22 cellular contexts compared by ENCODE assay signal in genomic region chr11:94132823-94133408, GRCh38. TPM values are rescaled to one million over a fixed set of nuclear protein-coding genes. Genes with fewer than 3 reads are reported as not detected.
DNase-seq lines count a peak whose midpoint lies in the region; ATAC-seq and TF ChIP-seq lines count a peak whose summit lies in the region.
"Had no signal": no experiment of that assay in that cellular context is flagged by ENCODE, and none has a peak within 500 bp of the region (broad histone marks: within the 10 kb centered on the region; RNA-seq: fewer than 3 reads in every experiment).

No MANE protein-coding gene starts in this region.

- peak overlapping the region; percentile 96 for H3K27ac ChIP-seq in left ventricle myocardium inferior (replicated peaks)
- H3K27ac ChIP-seq in ascending aorta, result peak overlapping the region; percentile 90 to 96
- no peak overlapping the region for H3K27ac ChIP-seq in mesenchymal stem cell (ENCODE audit: low read length, poor library complexity, severe bottlenecking)
- peak overlapping the region in 3 of 4 donors; percentile 14 to 98 (median 97) for H3K27ac ChIP-seq in tibial nerve
- H3K27ac ChIP-seq: A549, body of pancreas, parathyroid adenoma, SJCRH30 had no signal

- intact Hi-C loops in left ventricle myocardium inferior (cut with micrococcal nuclease) (no loop called here), Right ventricle myocardium inferior (cut with DNase I) (no loop called here), ascending aorta (cut with DNase I) (loop anchor here (5.0 kb wide), 2 partner anchors 359 to 414 kb away; partner anchors contain the start of genes ANKRD49 and MRE11)

- TF ChIP-seq EP300 in tibial nerve (IDR thresholded peaks at IDR 0.05), result no peak

- POLR2A ChIA-PET in GM10248 (lab: Yijun Ruan, JAX), result no interaction called here

- TF ChIP-seq CTCF in left ventricle myocardium inferior (IDR thresholded peaks at IDR 0.05; ENCODE audit: borderline replicate concordance), result no peak
- no peak for TF ChIP-seq CTCF in ascending aorta (IDR thresholded peaks at IDR 0.05)
- TF ChIP-seq CTCF in tibial nerve (IDR thresholded peaks at IDR 0.05), result no peak
- TF ChIP-seq CTCF in GM10248 (IDR thresholded peaks at IDR 0.05; ENCODE audit: control extremely low read depth, extremely low read depth, low read depth, missing control alignments), result no peak

- peaks cover 89% of the 10 kb centered on the region for H3K4me1 ChIP-seq in left ventricle myocardium inferior
- peaks cover 6 to 52% of the 10 kb centered on the region in 2 donors for H3K4me1 ChIP-seq in ascending aorta
- peaks cover 32% of the 10 kb centered on the region for H3K4me1 ChIP-seq in mesenchymal stem cell (ENCODE audit: control insufficient read depth, insufficient read depth, low read depth, low read length)
- peaks cover 0 to 71% (median 34%) of the 10 kb centered on the region in 4 donors for H3K4me1 ChIP-seq in tibial nerve
- H3K4me1 ChIP-seq: colonic mucosa had no signal

- H3K9me3 ChIP-seq in left ventricle myocardium inferior (replicated peaks) (no peaks in the 10 kb centered on the region), ascending aorta (no peaks in the 10 kb centered on the region), mesenchymal stem cell (ENCODE audit: control insufficient read depth, low read length) (no peaks in the 10 kb centered on the region), tibial nerve (no peaks in the 10 kb centered on the region)
- H3K9me3 ChIP-seq: A549, body of pancreas, colonic mucosa, SJCRH30 had no signal

- H2AK5ac ChIP-seq in mesenchymal stem cell (ENCODE audit: low read length, severe bottlenecking), result peak overlapping the region; percentile 12

- H3K18ac ChIP-seq in mesenchymal stem cell (ENCODE audit: low read depth in 1 of 2, low read length in 2 of 2), result peak overlapping the region in 1 of 2 experiments; percentile 63

- H3K4me3 ChIP-seq in left ventricle myocardium inferior (no peak overlapping the region), ascending aorta (no peak overlapping the region), mesenchymal stem cell (ENCODE audit: insufficient read depth in 1 of 2, low read depth in 1 of 2, low read length in 2 of 2) (peak overlapping the region in 1 of 2 experiments; percentile 29), tibial nerve (no peak overlapping the region)
- H3K4me3 ChIP-seq: A549, body of pancreas, colonic mucosa, SJCRH30, skin epidermis had no signal

- no peaks in the 10 kb centered on the region for H3K36me3 ChIP-seq in left ventricle myocardium inferior
- H3K36me3 ChIP-seq in ascending aorta, result no peaks in the 10 kb centered on the region
- H3K36me3 ChIP-seq in mesenchymal stem cell (ENCODE audit: control insufficient read depth in 1 of 2, insufficient read depth in 2 of 2, low read depth in 1 of 2, low read length in 2 of 2), result no peaks in the 10 kb centered on the region
- H3K36me3 ChIP-seq in tibial nerve, result no peaks in the 10 kb centered on the region
- H3K36me3 ChIP-seq: colonic mucosa, SJCRH30 had no signal

- H2BK120ac ChIP-seq in mesenchymal stem cell (ENCODE audit: low read depth, low read length), result peak overlapping the region; percentile 71

- H3K27me3 ChIP-seq in left ventricle myocardium inferior (ENCODE audit: low read depth) (no peaks in the 10 kb centered on the region), ascending aorta (no peaks in the 10 kb centered on the region), mesenchymal stem cell (ENCODE audit: control insufficient read depth in 1 of 2, insufficient read depth in 1 of 2, low read length in 2 of 2) (no peaks in the 10 kb centered on the region), tibial nerve (no peaks in the 10 kb centered on the region)
- H3K27me3 ChIP-seq: body of pancreas, colonic mucosa, SJCRH30 had no signal

- H3K23ac ChIP-seq in mesenchymal stem cell (ENCODE audit: low read length in 2 of 2), result no peak overlapping the region

- WGBS in mesenchymal stem cell, result 96% methylated on average over 3 of the region's 4 CpGs
- WGBS in tibial nerve, 2 donors, result 89 to 95% methylated on average over 4 of the region's 4 CpGs

- H3K4me2 ChIP-seq in mesenchymal stem cell (ENCODE audit: low read length, poor library complexity, severe bottlenecking), result no peak overlapping the region

- H3K4ac ChIP-seq in mesenchymal stem cell (ENCODE audit: low read depth in 1 of 2, low read length in 2 of 2), result no peak overlapping the region

- H4K91ac ChIP-seq in mesenchymal stem cell (ENCODE audit: low read length), result peak overlapping the region; percentile 90

- H3K9ac ChIP-seq in mesenchymal stem cell (ENCODE audit: low read length), result peak overlapping the region; percentile 91
- H3K9ac ChIP-seq: parathyroid adenoma had no signal

- H2BK5ac ChIP-seq in mesenchymal stem cell (ENCODE audit: low read depth, low read length, poor library complexity, severe bottlenecking), result no peak overlapping the region

- no peak for ATAC-seq in Right ventricle myocardium inferior
- no peak for ATAC-seq in GM18907 (IDR thresholded peaks at IDR 0.05; ENCODE audit: unreplicated experiment)
- ATAC-seq: A549; activated naive CD4-positive, alpha-beta T cell treated with anti-CD3 and anti-CD28 coated beads, Interleukin-2, amount 50 U/mL, for 72 hours; body of pancreas; naive thymus-derived CD8-positive, alpha-beta T cell had no signal

- CTCF ChIA-PET in GM10248 (lab: Yijun Ruan, JAX), result no interaction called here

- H2BK15ac ChIP-seq in mesenchymal stem cell (ENCODE audit: low read depth, poor library complexity, severe bottlenecking), result no peak overlapping the region

- peaks cover 2% of the 10 kb centered on the region for H3K79me1 ChIP-seq in mesenchymal stem cell (replicated peaks; ENCODE audit: low read length, poor library complexity, severe bottlenecking)

- DNase-seq in left ventricle myocardium inferior (no peak), Right ventricle myocardium inferior (ENCODE audit: missing footprints) (no peak), ascending aorta (ENCODE audit: low spot score in 2 of 2) (no peak), mesenchymal stem cell (no peak), tibial nerve (ENCODE audit: low spot score in 2 of 2) (no peak), GM10248 (ENCODE audit: extremely low spot score) (no peak), anterior cingulate cortex (lab: John Stamatoyannopoulos, UW) (no peak)
- DNase-seq: activated CD4-positive, CD25-positive, alpha-beta regulatory T cell treated with anti-CD3 and anti-CD28 coated beads, Interleukin-2, amount 50 U/mL, for 72 hours; activated T-cell treated with anti-CD3 and anti-CD28 coated beads, Interleukin-2, amount 50 U/mL, for 48 hours; body of pancreas; colonic mucosa; DMS79 treated with DMSO at 0.1 percent for 48 hours; naive thymus-derived CD8-positive, alpha-beta T cell; NCI-H1417 treated with DMSO at 0.1 percent for 48 hours; NCI-H526; SJCRH30; stimulated activated CD4-positive, alpha-beta T cell treated with anti-CD3 and anti-CD28 coated beads, Interleukin-4, amount 100 ng/mL, for 24 hours had no signal

- H2AFZ ChIP-seq in mesenchymal stem cell (ENCODE audit: low read depth, low read length), result no peak overlapping the region
- H2AFZ ChIP-seq: parathyroid adenoma had no signal

- no peak overlapping the region for H3K14ac ChIP-seq in mesenchymal stem cell (ENCODE audit: low read length in 2 of 2)

- TF ChIP-seq POLR2A in tibial nerve (IDR thresholded peaks at IDR 0.05), result no peak

- H4K8ac ChIP-seq in mesenchymal stem cell (ENCODE audit: low read length), result peak overlapping the region; percentile 59

- peak overlapping the region; percentile 26 to 69 for H2BK12ac ChIP-seq in mesenchymal stem cell (ENCODE audit: low read length in 2 of 2)

RNA-seq across cellular contexts. Expression of gene PANX1, which starts 4.3 kb away (rescaled TPM):
- 19.9 TPM for total RNA-seq in left ventricle myocardium inferior
- total RNA-seq in Right ventricle myocardium inferior, result 27.2 TPM
- 24.4 TPM for total RNA-seq in ascending aorta
- 32.0 TPM for polyA plus RNA-seq in mesenchymal stem cell (2013, experiment 1 of 2)
- 32.5 TPM for polyA plus RNA-seq in mesenchymal stem cell (2013, experiment 2 of 2)
- total RNA-seq in tibial nerve, result 10 to 100 TPM; 17.5 to 36.6 (median 19.5) TPM
